9 cellular contexts compared by ENCODE assay signal in genomic region chr20:63736893-63737689, GRCh38. TPM values are rescaled to one million over a fixed set of nuclear protein-coding genes. Genes with fewer than 3 reads are reported as not detected.
DNase-seq lines count a peak whose midpoint lies in the region; ATAC-seq and TF ChIP-seq lines count a peak whose summit lies in the region.
"Had no signal": no experiment of that assay in that cellular context is flagged by ENCODE, and none has a peak within 500 bp of the region (broad histone marks: within the 10 kb centered on the region; RNA-seq: fewer than 3 reads in every experiment).

No MANE protein-coding gene starts in this region.

- no peaks in the 10 kb centered on the region for H3K27me3 Mint-ChIP-seq in T-helper 17 cell

- ATAC-seq in GM18505 (IDR thresholded peaks at IDR 0.05; ENCODE audit: unreplicated experiment) (no peak), T-helper 17 cell (peak; percentile 44), GM19035 (IDR thresholded peaks at IDR 0.05; ENCODE audit: unreplicated experiment) (no peak)
- ATAC-seq: body of pancreas had no signal

- TF ChIP-seq CTCF in coronary artery (IDR thresholded peaks at IDR 0.05) = no peak

- H3K4me3 Mint-ChIP-seq in T-helper 17 cell = peak overlapping the region; percentile 92

- peaks cover 3% of the 10 kb centered on the region for H3K36me3 Mint-ChIP-seq in T-helper 17 cell (ENCODE audit: low read depth)

- peak overlapping the region; percentile 78 for H3K4me3 ChIP-seq in coronary artery
- H3K4me3 ChIP-seq: body of pancreas had no signal

- DNase-seq in T-helper 17 cell (peak in 2 of 3 donors; percentile 47 to 61), coronary artery (ENCODE audit: low spot score) (peak; percentile 76), NCI-H345 treated with DMSO at 0.1 percent for 48 hours (lab: John Stamatoyannopoulos, UW; ENCODE audit: unreplicated experiment) (no peak), amygdala (lab: John Stamatoyannopoulos, UW) (no peak), HPDE6-E6E7 (ENCODE audit: extremely low spot score) (no peak)
- peak; percentile 47 for DNase-seq in stimulated activated CD4-positive, alpha-beta T cell treated with anti-CD3 and anti-CD28 coated beads, Interleukin-1b, Interleukin-23, amount 100 ng/mL, for 48 hours

- TF ChIP-seq POLR2A in GM18505 (IDR thresholded peaks at IDR 0.05; ENCODE audit: borderline replicate concordance, extremely low read depth, insufficient read depth, insufficient read length) = peak; percentile 10

- H3K9me3 ChIP-seq in T-helper 17 cell (ENCODE audit: control insufficient read depth, low read length, poor library complexity, severe bottlenecking) = no peaks in the 10 kb centered on the region
- H3K9me3 ChIP-seq: body of pancreas had no signal

- H3K4me1 Mint-ChIP-seq in T-helper 17 cell = peaks cover 16% of the 10 kb centered on the region

- no peak overlapping the region for H3K27ac ChIP-seq in coronary artery

- H3K27ac Mint-ChIP-seq in T-helper 17 cell = peak overlapping the region; percentile 79

RNA-seq across cellular contexts. Expression of gene LIME1, which starts 0.6 kb away (rescaled TPM):
- 100 to 1,000 TPM; 156 to 179 TPM for total RNA-seq in T-helper 17 cell

RNA-seq across cellular contexts. Expression of gene SLC2A4RG, which starts 2.5 kb away (rescaled TPM):
- 100 to 1,000 TPM in 1 of 2 donors, 10 to 100 TPM in 1; 98.1 to 103 TPM for total RNA-seq in T-helper 17 cell

RNA-seq across cellular contexts. Expression of gene ZGPAT, which starts 29.3 kb away (rescaled TPM):
- 10 to 100 TPM; 35.0 to 39.8 TPM for total RNA-seq in T-helper 17 cell

RNA-seq across cellular contexts. Expression of gene ARFRP1, which starts 29.3 kb away (rescaled TPM):
- 10 to 100 TPM; 44.0 to 53.2 TPM for total RNA-seq in T-helper 17 cell

RNA-seq across cellular contexts. Expression of gene TNFRSF6B, which starts 40.6 kb away (rescaled TPM):
- total RNA-seq in T-helper 17 cell = not detected

Comparison
In these comparisons a context has a peak if more than half of its experiments do, and no peak if none do; other contexts are left out.
1. DNase-seq: peak in T-helper 17 cell (2 of 3), coronary artery (single experiment) and stimulated activated CD4-positive, alpha-beta T cell treated with anti-CD3 and anti-CD28 coated beads, Interleukin-1b, Interleukin-23, amount 100 ng/mL, for 48 hours (single experiment); none in NCI-H345 treated with DMSO at 0.1 percent for 48 hours (single experiment), amygdala (0 of 56) and HPDE6-E6E7 (single experiment).